1 cellular context compared by ENCODE assay signal in the genomic region with DNA sequence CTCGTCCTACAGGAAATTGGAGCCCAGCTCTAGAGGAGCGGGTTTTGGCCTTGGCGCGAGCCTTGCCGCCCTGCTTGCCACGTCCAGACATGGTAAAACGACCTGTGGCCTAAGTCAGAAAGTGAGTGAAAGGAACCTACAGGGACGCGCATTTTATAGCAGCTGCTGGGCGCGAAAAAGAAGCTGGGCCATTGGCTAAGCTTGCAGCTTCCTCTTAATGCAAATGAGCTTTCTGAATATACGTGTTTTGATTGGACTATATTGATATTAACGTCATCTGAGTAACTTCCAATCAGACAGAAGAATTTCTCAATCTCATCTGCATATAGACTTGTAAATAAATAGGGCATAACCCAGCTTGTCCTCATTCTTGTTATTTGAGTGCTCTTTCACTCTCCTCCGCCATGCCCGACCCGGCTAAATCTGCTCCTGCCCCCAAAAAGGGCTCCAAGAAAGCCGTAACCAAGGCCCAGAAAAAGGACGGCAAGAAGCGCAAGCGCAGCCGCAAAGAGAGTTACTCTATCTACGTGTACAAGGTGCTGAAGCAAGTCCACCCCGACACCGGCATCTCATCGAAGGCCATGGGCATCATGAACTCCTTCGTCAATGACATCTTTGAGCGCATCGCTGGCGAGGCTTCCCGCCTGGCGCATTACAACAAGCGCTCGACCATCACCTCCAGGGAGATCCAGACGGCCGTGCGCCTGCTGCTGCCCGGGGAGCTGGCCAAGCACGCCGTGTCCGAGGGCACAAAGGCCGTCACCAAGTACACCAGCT.
TF ChIP-seq lines count a peak whose summit lies in the region.

No MANE protein-coding gene starts in this region.

TF ChIP-seq in HepG2, 621 proteins besides CTCF, POLR2A, EP300 and RAD21 (continued from another document):
- TF ChIP-seq ZNF777 (CRISPR knock-in tag; IDR thresholded peaks at IDR 0.05) (peak; percentile 54), ZNF703 (CRISPR knock-in tag; IDR thresholded peaks at IDR 0.05; ENCODE audit: borderline replicate concordance) (peak; percentile 59; the same call in 1 of the 2 replicates), ZNF232 (CRISPR knock-in tag; IDR thresholded peaks at IDR 0.05; ENCODE audit: borderline replicate concordance) (peak; percentile 96; the same call in 1 of the 2 replicates), GPN1 (CRISPR knock-in tag; IDR thresholded peaks at IDR 0.05; ENCODE audit: borderline replicate concordance) (0 out of 2 replicates have a peak, but pooled peaks have one; percentile 33), RFX3 (CRISPR knock-in tag; IDR thresholded peaks at IDR 0.05) (peak; percentile 18; the same call in 1 of the 2 replicates), ZFX (CRISPR knock-in tag; IDR thresholded peaks at IDR 0.05; ENCODE audit: low read depth) (peak; percentile 97), ZFP37 (CRISPR knock-in tag; IDR thresholded peaks at IDR 0.05; ENCODE audit: borderline replicate concordance) (no peak; the same call in 1 of the 2 replicates), PAWR (CRISPR knock-in tag; IDR thresholded peaks at IDR 0.05; ENCODE audit: borderline replicate concordance) (no peak), ZNF558 (CRISPR knock-in tag; IDR thresholded peaks at IDR 0.05; ENCODE audit: borderline replicate concordance) (no peak; the same call in 1 of the 2 replicates), ZNF34 (CRISPR knock-in tag; IDR thresholded peaks at IDR 0.05; ENCODE audit: borderline replicate concordance) (0 out of 2 replicates have a peak, but pooled peaks have one; percentile 33), ZNF24 (IDR thresholded peaks at IDR 0.05) (no peak), XRCC5 (optimal IDR thresholded peaks at IDR 0.05; ENCODE audit: low read length) (peak; percentile 41), ZNF263 (CRISPR knock-in tag; IDR thresholded peaks at IDR 0.05) (peak; percentile 17; the same call in 1 of the 2 replicates), KLF15 (CRISPR knock-in tag; IDR thresholded peaks at IDR 0.05; ENCODE audit: borderline replicate concordance) (0 out of 2 replicates have a peak, but pooled peaks have one; percentile 55), FOSL2 (CRISPR knock-in tag; IDR thresholded peaks at IDR 0.05) (peak; percentile 48), ELF4 (CRISPR knock-in tag; IDR thresholded peaks at IDR 0.05; ENCODE audit: borderline replicate concordance) (peak; percentile 66; the same call in 1 of the 2 replicates), BRD4 (CRISPR knock-in tag; IDR thresholded peaks at IDR 0.05) (no peak; the same call in none of the 2 replicates), ZC3H13 (CRISPR knock-in tag; IDR thresholded peaks at IDR 0.05) (peak; percentile 90), ZNF136 (CRISPR knock-in tag; IDR thresholded peaks at IDR 0.05; ENCODE audit: low read depth) (0 out of 2 replicates have a peak, but pooled peaks have one; percentile 29), ZNF552 (CRISPR knock-in tag; IDR thresholded peaks at IDR 0.05; ENCODE audit: borderline replicate concordance) (peak; percentile 89), IRX3 (CRISPR knock-in tag; IDR thresholded peaks at IDR 0.05; ENCODE audit: borderline replicate concordance, low read depth) (peak; percentile 64; the same call in 1 of the 2 replicates), ZNF790 (CRISPR knock-in tag; IDR thresholded peaks at IDR 0.05; ENCODE audit: borderline replicate concordance) (peak; percentile 65; the same call in 1 of the 2 replicates), CENPT (CRISPR knock-in tag; IDR thresholded peaks at IDR 0.05; ENCODE audit: low read depth) (peak; percentile 97), EHMT2 (IDR thresholded peaks at IDR 0.05; ENCODE audit: borderline replicate concordance, low read depth, low read length) (no peak), ZNF607 (CRISPR knock-in tag; IDR thresholded peaks at IDR 0.05; ENCODE audit: borderline replicate concordance) (peak; percentile 90), ZBTB8A (CRISPR knock-in tag; IDR thresholded peaks at IDR 0.05; ENCODE audit: borderline replicate concordance, low read depth) (peak; percentile 11; the same call in 1 of the 2 replicates), ZNF891 (CRISPR knock-in tag; IDR thresholded peaks at IDR 0.05) (peak; percentile 94; the same call in 1 of the 2 replicates), ZNF205 (CRISPR knock-in tag; IDR thresholded peaks at IDR 0.05) (peak; percentile 85)
- TF ChIP-seq, protein P1, sequence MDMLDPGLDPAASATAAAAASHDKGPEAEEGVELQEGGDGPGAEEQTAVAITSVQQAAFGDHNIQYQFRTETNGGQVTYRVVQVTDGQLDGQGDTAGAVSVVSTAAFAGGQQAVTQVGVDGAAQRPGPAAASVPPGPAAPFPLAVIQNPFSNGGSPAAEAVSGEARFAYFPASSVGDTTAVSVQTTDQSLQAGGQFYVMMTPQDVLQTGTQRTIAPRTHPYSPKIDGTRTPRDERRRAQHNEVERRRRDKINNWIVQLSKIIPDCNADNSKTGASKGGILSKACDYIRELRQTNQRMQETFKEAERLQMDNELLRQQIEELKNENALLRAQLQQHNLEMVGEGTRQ (IDR thresholded peaks at IDR 0.05; ENCODE audit: low read depth, low read length), result no peak
- TF ChIP-seq, protein P1 (CRISPR knock-in tag; IDR thresholded peaks at IDR 0.05; ENCODE audit: borderline replicate concordance), result peak; percentile 47; the same call in 1 of the 2 replicates
- TF ChIP-seq, protein P2, sequence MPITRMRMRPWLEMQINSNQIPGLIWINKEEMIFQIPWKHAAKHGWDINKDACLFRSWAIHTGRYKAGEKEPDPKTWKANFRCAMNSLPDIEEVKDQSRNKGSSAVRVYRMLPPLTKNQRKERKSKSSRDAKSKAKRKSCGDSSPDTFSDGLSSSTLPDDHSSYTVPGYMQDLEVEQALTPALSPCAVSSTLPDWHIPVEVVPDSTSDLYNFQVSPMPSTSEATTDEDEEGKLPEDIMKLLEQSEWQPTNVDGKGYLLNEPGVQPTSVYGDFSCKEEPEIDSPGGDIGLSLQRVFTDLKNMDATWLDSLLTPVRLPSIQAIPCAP (CRISPR knock-in tag; IDR thresholded peaks at IDR 0.05; ENCODE audit: low read depth), result 0 out of 2 replicates have a peak, but pooled peaks have one; percentile 42
- TF ChIP-seq, protein P3, sequence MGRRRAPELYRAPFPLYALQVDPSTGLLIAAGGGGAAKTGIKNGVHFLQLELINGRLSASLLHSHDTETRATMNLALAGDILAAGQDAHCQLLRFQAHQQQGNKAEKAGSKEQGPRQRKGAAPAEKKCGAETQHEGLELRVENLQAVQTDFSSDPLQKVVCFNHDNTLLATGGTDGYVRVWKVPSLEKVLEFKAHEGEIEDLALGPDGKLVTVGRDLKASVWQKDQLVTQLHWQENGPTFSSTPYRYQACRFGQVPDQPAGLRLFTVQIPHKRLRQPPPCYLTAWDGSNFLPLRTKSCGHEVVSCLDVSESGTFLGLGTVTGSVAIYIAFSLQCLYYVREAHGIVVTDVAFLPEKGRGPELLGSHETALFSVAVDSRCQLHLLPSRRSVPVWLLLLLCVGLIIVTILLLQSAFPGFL (CRISPR knock-in tag; IDR thresholded peaks at IDR 0.05), result peak; percentile 76; the same call in 1 of the 2 replicates
- TF ChIP-seq, protein P4, sequence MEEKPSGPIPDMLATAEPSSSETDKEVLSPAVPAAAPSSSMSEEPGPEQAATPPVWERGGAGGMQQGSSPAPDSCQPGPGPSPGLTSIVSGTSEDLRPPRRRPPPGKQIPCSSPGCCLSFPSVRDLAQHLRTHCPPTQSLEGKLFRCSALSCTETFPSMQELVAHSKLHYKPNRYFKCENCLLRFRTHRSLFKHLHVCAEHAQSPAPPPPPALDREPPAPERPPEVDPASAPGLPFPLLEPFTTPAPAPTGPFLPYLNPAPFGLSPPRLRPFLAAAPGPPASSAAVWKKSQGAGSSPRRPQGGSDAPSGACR (CRISPR knock-in tag; IDR thresholded peaks at IDR 0.05), result peak; percentile 88; the same call in 1 of the 2 replicates
- TF ChIP-seq, protein P5, sequence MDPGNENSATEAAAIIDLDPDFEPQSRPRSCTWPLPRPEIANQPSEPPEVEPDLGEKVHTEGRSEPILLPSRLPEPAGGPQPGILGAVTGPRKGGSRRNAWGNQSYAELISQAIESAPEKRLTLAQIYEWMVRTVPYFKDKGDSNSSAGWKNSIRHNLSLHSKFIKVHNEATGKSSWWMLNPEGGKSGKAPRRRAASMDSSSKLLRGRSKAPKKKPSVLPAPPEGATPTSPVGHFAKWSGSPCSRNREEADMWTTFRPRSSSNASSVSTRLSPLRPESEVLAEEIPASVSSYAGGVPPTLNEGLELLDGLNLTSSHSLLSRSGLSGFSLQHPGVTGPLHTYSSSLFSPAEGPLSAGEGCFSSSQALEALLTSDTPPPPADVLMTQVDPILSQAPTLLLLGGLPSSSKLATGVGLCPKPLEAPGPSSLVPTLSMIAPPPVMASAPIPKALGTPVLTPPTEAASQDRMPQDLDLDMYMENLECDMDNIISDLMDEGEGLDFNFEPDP (CRISPR knock-in tag; conservative IDR thresholded peaks at IDR 0.05), result peak; percentile 95; the same call in 1 of the 2 replicates
- TF ChIP-seq, protein P6, sequence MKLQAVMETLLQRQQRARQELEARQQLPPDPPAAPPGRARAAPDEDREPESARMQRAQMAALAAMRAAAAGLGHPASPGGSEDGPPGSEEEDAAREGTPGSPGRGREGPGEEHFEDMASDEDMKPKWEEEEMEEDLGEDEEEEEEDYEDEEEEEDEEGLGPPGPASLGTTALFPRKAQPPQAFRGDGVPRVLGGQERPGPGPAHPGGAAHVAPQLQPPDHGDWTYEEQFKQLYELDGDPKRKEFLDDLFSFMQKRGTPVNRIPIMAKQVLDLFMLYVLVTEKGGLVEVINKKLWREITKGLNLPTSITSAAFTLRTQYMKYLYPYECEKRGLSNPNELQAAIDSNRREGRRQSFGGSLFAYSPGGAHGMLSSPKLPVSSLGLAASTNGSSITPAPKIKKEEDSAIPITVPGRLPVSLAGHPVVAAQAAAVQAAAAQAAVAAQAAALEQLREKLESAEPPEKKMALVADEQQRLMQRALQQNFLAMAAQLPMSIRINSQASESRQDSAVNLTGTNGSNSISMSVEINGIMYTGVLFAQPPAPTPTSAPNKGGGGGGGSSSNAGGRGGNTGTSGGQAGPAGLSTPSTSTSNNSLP (IDR thresholded peaks at IDR 0.05; ENCODE audit: low read depth, low read length), result peak; percentile 94
- TF ChIP-seq, protein P7, sequence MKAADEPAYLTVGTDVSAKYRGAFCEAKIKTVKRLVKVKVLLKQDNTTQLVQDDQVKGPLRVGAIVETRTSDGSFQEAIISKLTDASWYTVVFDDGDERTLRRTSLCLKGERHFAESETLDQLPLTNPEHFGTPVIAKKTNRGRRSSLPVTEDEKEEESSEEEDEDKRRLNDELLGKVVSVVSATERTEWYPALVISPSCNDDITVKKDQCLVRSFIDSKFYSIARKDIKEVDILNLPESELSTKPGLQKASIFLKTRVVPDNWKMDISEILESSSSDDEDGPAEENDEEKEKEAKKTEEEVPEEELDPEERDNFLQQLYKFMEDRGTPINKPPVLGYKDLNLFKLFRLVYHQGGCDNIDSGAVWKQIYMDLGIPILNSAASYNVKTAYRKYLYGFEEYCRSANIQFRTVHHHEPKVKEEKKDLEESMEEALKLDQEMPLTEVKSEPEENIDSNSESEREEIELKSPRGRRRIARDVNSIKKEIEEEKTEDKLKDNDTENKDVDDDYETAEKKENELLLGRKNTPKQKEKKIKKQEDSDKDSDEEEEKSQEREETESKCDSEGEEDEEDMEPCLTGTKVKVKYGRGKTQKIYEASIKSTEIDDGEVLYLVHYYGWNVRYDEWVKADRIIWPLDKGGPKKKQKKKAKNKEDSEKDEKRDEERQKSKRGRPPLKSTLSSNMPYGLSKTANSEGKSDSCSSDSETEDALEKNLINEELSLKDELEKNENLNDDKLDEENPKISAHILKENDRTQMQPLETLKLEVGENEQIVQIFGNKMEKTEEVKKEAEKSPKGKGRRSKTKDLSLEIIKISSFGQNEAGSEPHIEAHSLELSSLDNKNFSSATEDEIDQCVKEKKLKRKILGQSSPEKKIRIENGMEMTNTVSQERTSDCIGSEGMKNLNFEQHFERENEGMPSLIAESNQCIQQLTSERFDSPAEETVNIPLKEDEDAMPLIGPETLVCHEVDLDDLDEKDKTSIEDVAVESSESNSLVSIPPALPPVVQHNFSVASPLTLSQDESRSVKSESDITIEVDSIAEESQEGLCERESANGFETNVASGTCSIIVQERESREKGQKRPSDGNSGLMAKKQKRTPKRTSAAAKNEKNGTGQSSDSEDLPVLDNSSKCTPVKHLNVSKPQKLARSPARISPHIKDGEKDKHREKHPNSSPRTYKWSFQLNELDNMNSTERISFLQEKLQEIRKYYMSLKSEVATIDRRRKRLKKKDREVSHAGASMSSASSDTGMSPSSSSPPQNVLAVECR (CRISPR knock-in tag; IDR thresholded peaks at IDR 0.05; ENCODE audit: borderline replicate concordance), result peak; percentile 97
